8 cellular contexts compared by ENCODE assay signal in the genomic region with DNA sequence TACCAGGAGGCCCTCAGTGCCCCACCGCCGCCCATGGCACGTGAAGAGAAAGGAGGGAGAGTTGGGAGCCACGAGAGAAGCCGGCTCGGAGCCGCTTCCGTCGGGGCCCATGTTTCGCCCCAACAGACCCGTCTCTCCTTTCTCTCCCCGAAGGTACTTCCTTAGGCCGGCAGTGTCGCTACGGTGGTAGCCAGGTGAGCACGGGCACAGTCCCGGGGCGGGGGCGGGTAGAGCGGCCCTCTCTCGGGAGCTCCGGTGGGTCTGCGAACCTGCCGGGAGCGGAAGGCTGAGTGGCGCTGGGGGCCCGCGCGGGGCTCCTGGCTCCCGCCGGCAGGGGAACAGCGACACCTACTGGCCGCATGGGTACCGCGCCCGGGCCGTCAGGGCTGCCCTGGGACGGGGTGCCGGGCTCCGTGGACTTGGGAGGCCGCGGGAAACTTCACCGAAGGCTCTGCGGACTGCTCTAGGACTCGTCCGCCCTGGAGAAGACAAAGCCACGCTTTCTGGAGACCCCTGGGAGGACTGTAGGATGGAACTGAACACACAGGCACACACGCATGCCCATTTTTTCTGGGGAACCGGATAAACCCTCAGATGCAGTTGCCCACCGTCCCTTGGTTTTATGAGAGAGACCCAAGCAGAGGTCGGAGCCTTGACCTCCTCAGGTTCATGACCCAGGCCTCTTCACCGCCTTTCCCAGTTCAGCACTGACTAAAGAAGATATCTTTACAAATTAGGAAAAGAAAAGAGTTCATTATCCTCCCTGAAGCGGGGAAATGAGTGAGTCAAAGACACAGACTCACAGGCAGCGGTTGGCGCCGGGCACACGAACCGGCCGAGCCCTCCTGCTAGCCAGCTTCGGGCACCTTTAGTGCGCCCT.
DNase-seq lines count a peak whose midpoint lies in the region; ATAC-seq and TF ChIP-seq lines count a peak whose summit lies in the region.

No MANE protein-coding gene starts in this region.

- H3K36me3 Mint-ChIP-seq in IgD-negative memory B cell, result peaks cover 4% of the 10 kb centered on the region
- H3K36me3 Mint-ChIP-seq in activated naive CD8-positive, alpha-beta T cell, result peaks cover 5% of the 10 kb centered on the region

- peaks cover 4 to 23% (median 11%) of the 10 kb centered on the region in 3 donors for H3K4me1 Mint-ChIP-seq in IgD-negative memory B cell
- H3K4me1 Mint-ChIP-seq in activated naive CD8-positive, alpha-beta T cell (ENCODE audit: low read depth), result peaks cover 25% of the 10 kb centered on the region

- H3K4me1 ChIP-seq in left ventricle myocardium inferior, result peaks cover 35% of the 10 kb centered on the region
- no peaks in the 10 kb centered on the region for H3K4me1 ChIP-seq in uterus

- H2AFZ ChIP-seq in SU-DHL-6 (ENCODE audit: low read depth, low read length, severe bottlenecking), result peak overlapping the region; percentile 83

- H3K9me3 ChIP-seq in SU-DHL-6 (ENCODE audit: insufficient read depth, low read length) (no peaks in the 10 kb centered on the region), left ventricle myocardium inferior (replicated peaks) (no peaks in the 10 kb centered on the region), uterus (no peaks in the 10 kb centered on the region)

- H3K27me3 Mint-ChIP-seq in IgD-negative memory B cell, result peaks cover 69% of the 10 kb centered on the region
- peaks cover 54% of the 10 kb centered on the region for H3K27me3 Mint-ChIP-seq in activated naive CD8-positive, alpha-beta T cell

- no peaks in the 10 kb centered on the region for H3K27me3 ChIP-seq in SU-DHL-6 (ENCODE audit: low read length)
- peaks cover 99% of the 10 kb centered on the region for H3K27me3 ChIP-seq in left ventricle myocardium inferior (ENCODE audit: low read depth)
- peaks cover 42 to 87% of the 10 kb centered on the region in 2 donors for H3K27me3 ChIP-seq in uterus

- peak; percentile 74 for ATAC-seq in GM21619 (IDR thresholded peaks at IDR 0.05; ENCODE audit: unreplicated experiment)

- peak overlapping the region; percentile 67 to 87 (median 82) for H3K27ac Mint-ChIP-seq in IgD-negative memory B cell
- no peak overlapping the region for H3K27ac Mint-ChIP-seq in activated naive CD8-positive, alpha-beta T cell

- peaks cover 0 to 21% (median 1%) of the 10 kb centered on the region in 3 donors for H3K9me3 Mint-ChIP-seq in IgD-negative memory B cell
- peaks cover 7% of the 10 kb centered on the region for H3K9me3 Mint-ChIP-seq in activated naive CD8-positive, alpha-beta T cell (ENCODE audit: low read depth)

- no peak overlapping the region for H3K27ac ChIP-seq in SU-DHL-6 (ENCODE audit: low read depth, low read length)
- H3K27ac ChIP-seq in left ventricle myocardium inferior (replicated peaks), result no peak overlapping the region
- no peak overlapping the region for H3K27ac ChIP-seq in uterus

- H3K4me3 Mint-ChIP-seq in IgD-negative memory B cell, result peak overlapping the region; percentile 25 to 76 (median 54)
- peak overlapping the region; percentile 40 for H3K4me3 Mint-ChIP-seq in activated naive CD8-positive, alpha-beta T cell

- peaks cover 16% of the 10 kb centered on the region for H3F3A ChIP-seq in SU-DHL-6 (ENCODE audit: insufficient read depth)

- no peaks in the 10 kb centered on the region for H3K36me3 ChIP-seq in SU-DHL-6 (ENCODE audit: low read length)
- H3K36me3 ChIP-seq in left ventricle myocardium inferior, result no peaks in the 10 kb centered on the region
- H3K36me3 ChIP-seq in uterus, result no peaks in the 10 kb centered on the region

- peak overlapping the region; percentile 61 for H3K4me2 ChIP-seq in SU-DHL-6 (ENCODE audit: low read depth, low read length, poor library complexity, severe bottlenecking)

- DNase-seq in ELF-1 (ENCODE audit: low read depth, low spot score) (peak; percentile 87), left ventricle myocardium inferior (peak; percentile 66), putamen (ENCODE audit: low spot score) (peak; percentile 85), uterus (peak; percentile 47 to 65)

- peak overlapping the region; percentile 48 for H3K9ac ChIP-seq in SU-DHL-6 (ENCODE audit: low read length)

- peak in 1 of 2 donors; percentile 13 for TF ChIP-seq POLR2A in uterus (IDR thresholded peaks at IDR 0.05)

- intact Hi-C loops in left ventricle myocardium inferior (cut with micrococcal nuclease) (loop anchor here (5.0 to 10.0 kb wide), 2 partner anchors 536 to 898 kb away; no protein-coding TSS in a partner anchor), uterus (cut with DNase I; ENCODE audit: low total_unique reads) (loop anchor here (10.0 kb wide), 1 partner anchor 536 kb away; no protein-coding TSS in a partner anchor)

- peak overlapping the region; percentile 47 for H3K4me3 ChIP-seq in SU-DHL-6 (ENCODE audit: insufficient read depth, low read length, poor library complexity, severe bottlenecking)
- peak overlapping the region; percentile 58 for H3K4me3 ChIP-seq in left ventricle myocardium inferior
- peak overlapping the region; percentile 14 to 29 for H3K4me3 ChIP-seq in uterus

- peaks cover 11% of the 10 kb centered on the region; the same call in 1 of the 2 replicates for H4K20me1 ChIP-seq in SU-DHL-6 (ENCODE audit: low read depth, low read length)

- TF ChIP-seq CTCF in SU-DHL-6 (IDR thresholded peaks at IDR 0.05; ENCODE audit: insufficient read depth, low read length, poor library complexity, severe bottlenecking), result peak; percentile 94
- peak; percentile 95 for TF ChIP-seq CTCF in left ventricle myocardium inferior (IDR thresholded peaks at IDR 0.05; ENCODE audit: borderline replicate concordance)
- peak; percentile 73 to 91 (median 84) for TF ChIP-seq CTCF in uterus (IDR thresholded peaks at IDR 0.05)

- H3K9me2 ChIP-seq in SU-DHL-6 (replicated peaks; ENCODE audit: insufficient read depth, low read length), result no peaks in the 10 kb centered on the region

- peaks cover 13% of the 10 kb centered on the region; the same call in 1 of the 2 replicates for H3K79me2 ChIP-seq in SU-DHL-6 (ENCODE audit: insufficient read depth, low read length)
